Comparison of ENCODE assay signal across 1 cellular context in the genomic region with DNA sequence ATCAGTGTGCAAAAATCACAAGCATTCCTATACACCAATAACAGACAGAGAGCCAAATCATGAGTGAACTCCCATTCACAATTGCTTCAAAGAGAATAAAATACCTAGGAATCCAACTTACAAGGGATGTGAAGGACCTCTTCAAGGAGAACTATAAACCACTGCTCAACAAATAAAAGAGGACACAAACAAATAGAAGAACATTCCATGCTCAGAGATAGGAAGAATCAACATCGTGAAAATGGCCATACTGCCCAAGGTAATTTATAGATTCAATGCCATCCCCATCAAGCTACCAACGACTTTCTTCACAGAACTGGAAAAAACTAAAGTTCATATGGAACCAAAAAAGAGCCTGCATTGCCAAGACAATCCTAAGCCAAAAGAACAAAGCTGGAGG. TPM values are rescaled to one million over a fixed set of nuclear protein-coding genes. Genes with fewer than 3 reads are reported as not detected.
"Had no signal": no experiment of that assay in that cellular context is flagged by ENCODE, and none has a peak within 500 bp of the region (broad histone marks: within the 10 kb centered on the region; RNA-seq: fewer than 3 reads in every experiment).

No MANE protein-coding gene starts in this region.

RNA-seq across cellular contexts. Expression of a gene that starts 54.8 kb away (rescaled TPM):
- total RNA-seq: G401 had no signal
